8 cellular contexts compared by ENCODE assay signal in genomic region chr18:32018331-32019250, GRCh38. TPM values are rescaled to one million over a fixed set of nuclear protein-coding genes. Genes with fewer than 3 reads are reported as not detected.
DNase-seq lines count a peak whose midpoint lies in the region; ATAC-seq and TF ChIP-seq lines count a peak whose summit lies in the region.

Gene RNF125, plus strand, starts transcription at chr18:32018825. Its CDS starts 39 bp downstream, at chr18:32018864.

- DNase-seq in SHP77 (lab: John Stamatoyannopoulos, UW) (peak; percentile 68 to 83), foreskin keratinocyte (peak; percentile 80 to 88), neural progenitor cell (ENCODE audit: low spot score) (peak; percentile 96)
- DNase-seq in activated effector memory CD4-positive, alpha-beta T cell treated with Interleukin-2 at 50 U/mL for 16 hours: peak; percentile 87

- H3K27me3 Mint-ChIP-seq in neural progenitor cell (ENCODE audit: insufficient read depth, low read depth): peaks cover 9% of the 10 kb centered on the region

- H4K20me1 ChIP-seq in DOHH2 (ENCODE audit: control insufficient read depth, insufficient read depth, low read depth, low read length) (no peaks in the 10 kb centered on the region; the same call in 1 of the 2 replicates), neural progenitor cell (ENCODE audit: low read depth) (no peaks in the 10 kb centered on the region)

- H3K4me1 ChIP-seq in DOHH2 (ENCODE audit: control insufficient read depth, low read length) (peaks cover 21% of the 10 kb centered on the region), foreskin keratinocyte (peaks cover 4% of the 10 kb centered on the region), neural progenitor cell (peaks cover 7% of the 10 kb centered on the region), stomach smooth muscle (ENCODE audit: control insufficient read depth, insufficient read depth, low read length) (peaks cover 15% of the 10 kb centered on the region)

- H3K4me3 ChIP-seq in DOHH2 (ENCODE audit: low read length): peak within 1 kb of the TSS; percentile 73
- H3K4me3 ChIP-seq in neural progenitor cell: peak within 1 kb of the TSS; percentile 64
- H3K4me3 ChIP-seq in stomach smooth muscle (ENCODE audit: low read length in 2 of 2): peak within 1 kb of the TSS; percentile 81 to 87

- H3K4me1 Mint-ChIP-seq in neural progenitor cell: peaks cover 14% of the 10 kb centered on the region

- ATAC-seq in GM21825 (IDR thresholded peaks at IDR 0.05; ENCODE audit: unreplicated experiment) (peak; percentile 84), foreskin keratinocyte (peak; percentile 93)

- H3K27ac ChIP-seq in DOHH2 (ENCODE audit: low read depth, low read length): no peak within 1 kb of the TSS
- H3K27ac ChIP-seq in KOPT-K1 (ENCODE audit: low read depth, low read length, poor library complexity, severe bottlenecking): peak within 1 kb of the TSS; percentile 79
- no peak within 1 kb of the TSS for H3K27ac ChIP-seq in foreskin keratinocyte
- H3K27ac ChIP-seq in neural progenitor cell: no peak within 1 kb of the TSS
- H3K27ac ChIP-seq in stomach smooth muscle (ENCODE audit: low read length): no peak within 1 kb of the TSS

- peak within 1 kb of the TSS; percentile 100 for H2AFZ ChIP-seq in neural progenitor cell (replicated peaks)

- H3K36me3 Mint-ChIP-seq in neural progenitor cell: no peaks in the 10 kb centered on the region

- H3K27me3 ChIP-seq in DOHH2 (ENCODE audit: control insufficient read depth, low read length): peaks cover 36% of the 10 kb centered on the region
- H3K27me3 ChIP-seq in foreskin keratinocyte: no peaks in the 10 kb centered on the region
- H3K27me3 ChIP-seq in neural progenitor cell: peaks cover 17% of the 10 kb centered on the region
- peaks cover 6 to 9% of the 10 kb centered on the region in 2 donors for H3K27me3 ChIP-seq in stomach smooth muscle (ENCODE audit: control insufficient read depth in 1 of 2, insufficient read depth in 2 of 2, low read length in 2 of 2)

- no peak within 1 kb of the TSS for H3K27ac Mint-ChIP-seq in neural progenitor cell

- H3F3A ChIP-seq in DOHH2 (ENCODE audit: control insufficient read depth, insufficient read depth) (no peaks in the 10 kb centered on the region), neural progenitor cell (ENCODE audit: low read depth) (peaks cover 28% of the 10 kb centered on the region)

- H3K9ac ChIP-seq in neural progenitor cell (peak within 1 kb of the TSS; percentile 23), stomach smooth muscle (ENCODE audit: low read length in 2 of 2) (peak within 1 kb of the TSS; percentile 51 to 59)

- H3K9me2 ChIP-seq in DOHH2 (replicated peaks; ENCODE audit: control insufficient read depth, low read length): no peaks in the 10 kb centered on the region

- no peaks in the 10 kb centered on the region for H3K9me3 Mint-ChIP-seq in neural progenitor cell

- H3K9me3 ChIP-seq in DOHH2 (ENCODE audit: control insufficient read depth, insufficient read depth, low read length): no peaks in the 10 kb centered on the region
- no peaks in the 10 kb centered on the region for H3K9me3 ChIP-seq in KOPT-K1 (ENCODE audit: insufficient read depth, low read length, poor library complexity, severe bottlenecking)
- no peaks in the 10 kb centered on the region for H3K9me3 ChIP-seq in neural progenitor cell (ENCODE audit: low read depth)
- H3K9me3 ChIP-seq in stomach smooth muscle (ENCODE audit: control insufficient read depth in 2 of 2, low read length in 2 of 2): no peaks in the 10 kb centered on the region

- H3K4me2 ChIP-seq in DOHH2 (ENCODE audit: low read length) (peak within 1 kb of the TSS; percentile 89), neural progenitor cell (peak within 1 kb of the TSS; percentile 94)

- H3K4me3 Mint-ChIP-seq in neural progenitor cell: peak within 1 kb of the TSS; percentile 89

- no peak for TF ChIP-seq CTCF in DOHH2 (IDR thresholded peaks at IDR 0.05; ENCODE audit: low read depth, low read length, poor library complexity, severe bottlenecking)
- TF ChIP-seq CTCF in foreskin keratinocyte (conservative IDR thresholded peaks at IDR 0.05): no peak
- TF ChIP-seq CTCF in neural progenitor cell (IDR thresholded peaks at IDR 0.05): peak; percentile 6

- H3K36me3 ChIP-seq in DOHH2 (ENCODE audit: control insufficient read depth, low read length) (no peaks in the 10 kb centered on the region), KOPT-K1 (ENCODE audit: insufficient read depth, low read length) (no peaks in the 10 kb centered on the region), neural progenitor cell (no peaks in the 10 kb centered on the region), stomach smooth muscle (ENCODE audit: control insufficient read depth in 2 of 2, insufficient read depth in 2 of 2, low read length in 2 of 2) (no peaks in the 10 kb centered on the region)

- H3K79me2 ChIP-seq in DOHH2 (ENCODE audit: control insufficient read depth, low read length): no peaks in the 10 kb centered on the region
- H3K79me2 ChIP-seq in neural progenitor cell (ENCODE audit: low read depth): peaks cover 7% of the 10 kb centered on the region

RNA-seq across cellular contexts. Expression of gene RNF125, which starts in this region (rescaled TPM):
- total RNA-seq in foreskin keratinocyte: 1.7 and 2.3 TPM in 2 replicates
- polyA plus RNA-seq in foreskin keratinocyte: 0.75 TPM in 2 replicates
- 4.4 and 10.2 TPM in 2 replicates for total RNA-seq in neural progenitor cell (ENCODE audit: low replicate concordance)
